In the genomic region with DNA sequence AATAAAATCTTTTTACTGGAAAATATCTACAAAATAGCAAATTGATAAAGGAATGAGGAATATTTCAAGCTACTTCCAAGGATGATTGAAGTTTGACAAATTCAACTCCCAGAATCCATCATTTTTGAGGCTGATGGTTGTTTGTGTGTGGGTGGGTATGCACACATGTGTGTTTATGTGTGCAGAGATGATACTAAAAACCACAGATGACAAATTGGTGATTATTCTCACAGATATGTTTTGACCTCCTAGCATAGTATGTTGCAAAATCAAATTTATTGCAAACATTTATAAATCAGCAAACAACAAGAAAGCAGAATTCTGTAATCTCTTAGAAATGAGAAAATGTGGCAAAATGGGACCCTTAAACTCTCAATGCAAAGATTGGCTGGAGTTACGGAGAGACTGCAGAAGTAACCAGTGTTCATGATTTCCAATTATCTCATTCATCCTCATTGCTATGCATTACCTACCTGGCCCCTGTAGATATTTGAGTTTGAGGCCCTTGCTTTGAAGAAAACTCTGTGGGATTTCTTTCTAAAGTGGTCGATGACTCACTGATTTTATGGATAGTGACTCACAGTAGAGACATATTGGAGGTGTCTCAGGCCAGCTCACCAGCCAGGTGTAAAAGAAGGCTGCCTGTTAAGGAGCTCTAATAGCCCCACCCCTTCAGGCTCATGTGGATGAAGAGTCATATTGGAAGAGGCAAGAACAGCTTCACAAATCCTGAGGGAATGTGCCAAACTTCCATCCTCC, we compare ENCODE assay signal across 1 cellular context.
TF ChIP-seq lines count a peak whose summit lies in the region.

No MANE protein-coding gene starts in this region.

TF ChIP-seq in WTC11, 78 proteins besides CTCF, POLR2A, EP300 and RAD21 (continued from another document):
- TF ChIP-seq E2F5 (CRISPR knock-in tag; IDR thresholded peaks at IDR 0.05) (no peak), MXD4 (CRISPR knock-in tag; IDR thresholded peaks at IDR 0.05; ENCODE audit: borderline replicate concordance) (no peak), ZSCAN18 (CRISPR knock-in tag; IDR thresholded peaks at IDR 0.05) (no peak), ETV6 (CRISPR knock-in tag; IDR thresholded peaks at IDR 0.05) (no peak), EMX1 (CRISPR knock-in tag; IDR thresholded peaks at IDR 0.05) (no peak), ZNF425 (CRISPR knock-in tag; conservative IDR thresholded peaks at IDR 0.05) (no peak), NR1H2 (CRISPR knock-in tag; IDR thresholded peaks at IDR 0.05) (no peak), GRHL2 (CRISPR knock-in tag; IDR thresholded peaks at IDR 0.05; ENCODE audit: insufficient replicate concordance, severe bottlenecking) (no peak), MAX (CRISPR knock-in tag; IDR thresholded peaks at IDR 0.05) (no peak), NFATC4 (CRISPR knock-in tag; IDR thresholded peaks at IDR 0.05) (no peak)
- TF ChIP-seq, protein P1, sequence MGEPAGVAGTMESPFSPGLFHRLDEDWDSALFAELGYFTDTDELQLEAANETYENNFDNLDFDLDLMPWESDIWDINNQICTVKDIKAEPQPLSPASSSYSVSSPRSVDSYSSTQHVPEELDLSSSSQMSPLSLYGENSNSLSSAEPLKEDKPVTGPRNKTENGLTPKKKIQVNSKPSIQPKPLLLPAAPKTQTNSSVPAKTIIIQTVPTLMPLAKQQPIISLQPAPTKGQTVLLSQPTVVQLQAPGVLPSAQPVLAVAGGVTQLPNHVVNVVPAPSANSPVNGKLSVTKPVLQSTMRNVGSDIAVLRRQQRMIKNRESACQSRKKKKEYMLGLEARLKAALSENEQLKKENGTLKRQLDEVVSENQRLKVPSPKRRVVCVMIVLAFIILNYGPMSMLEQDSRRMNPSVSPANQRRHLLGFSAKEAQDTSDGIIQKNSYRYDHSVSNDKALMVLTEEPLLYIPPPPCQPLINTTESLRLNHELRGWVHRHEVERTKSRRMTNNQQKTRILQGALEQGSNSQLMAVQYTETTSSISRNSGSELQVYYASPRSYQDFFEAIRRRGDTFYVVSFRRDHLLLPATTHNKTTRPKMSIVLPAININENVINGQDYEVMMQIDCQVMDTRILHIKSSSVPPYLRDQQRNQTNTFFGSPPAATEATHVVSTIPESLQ (CRISPR knock-in tag; IDR thresholded peaks at IDR 0.05): no peak
- TF ChIP-seq, protein P2, sequence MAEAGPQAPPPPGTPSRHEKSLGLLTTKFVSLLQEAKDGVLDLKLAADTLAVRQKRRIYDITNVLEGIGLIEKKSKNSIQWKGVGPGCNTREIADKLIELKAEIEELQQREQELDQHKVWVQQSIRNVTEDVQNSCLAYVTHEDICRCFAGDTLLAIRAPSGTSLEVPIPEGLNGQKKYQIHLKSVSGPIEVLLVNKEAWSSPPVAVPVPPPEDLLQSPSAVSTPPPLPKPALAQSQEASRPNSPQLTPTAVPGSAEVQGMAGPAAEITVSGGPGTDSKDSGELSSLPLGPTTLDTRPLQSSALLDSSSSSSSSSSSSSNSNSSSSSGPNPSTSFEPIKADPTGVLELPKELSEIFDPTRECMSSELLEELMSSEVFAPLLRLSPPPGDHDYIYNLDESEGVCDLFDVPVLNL (CRISPR knock-in tag; IDR thresholded peaks at IDR 0.05; ENCODE audit: borderline replicate concordance, low read depth): no peak
